ENCODE assay signal across 8 cellular contexts in genomic region chr16:30922960-30923535, GRCh38. TPM values are rescaled to one million over a fixed set of nuclear protein-coding genes. Genes with fewer than 3 reads are reported as not detected.
DNase-seq lines count a peak whose midpoint lies in the region; FAIRE-seq and TF ChIP-seq lines count a peak whose summit lies in the region.

No MANE protein-coding gene starts in this region.

- H3K36me3 ChIP-seq in esophagus squamous epithelium, result peaks cover 0 to 21% (median 0%) of the 10 kb centered on the region in 3 donors
- no peaks in the 10 kb centered on the region for H3K36me3 ChIP-seq in muscle layer of colon (ENCODE audit: insufficient read depth, low read length)

- peak; percentile 87 for FAIRE-seq in RCC 7860 (lab: Jason Lieb, UNC)

- H3K9me3 ChIP-seq in esophagus squamous epithelium, result no peaks in the 10 kb centered on the region
- H3K9me3 ChIP-seq in muscle layer of colon (ENCODE audit: low read length), result no peaks in the 10 kb centered on the region

- H3K9ac ChIP-seq in muscle layer of colon (ENCODE audit: low read length), result peak overlapping the region; percentile 35

- intact Hi-C loops in esophagus squamous epithelium (cut with DNase I), result loop anchor here (5.0 kb wide), 1 partner anchor 81 kb away; no protein-coding TSS in a partner anchor

- H3K4me3 ChIP-seq in esophagus squamous epithelium (peak overlapping the region; percentile 74 to 87 (median 76)), muscle layer of colon (ENCODE audit: low read depth in 1 of 2, low read length in 2 of 2) (peak overlapping the region; percentile 77 to 81)

- 0% methylated on average over 5 of the region's 33 CpGs for WGBS in esophagus squamous epithelium, 2 donors

- TF ChIP-seq POLR2A in esophagus squamous epithelium (IDR thresholded peaks at IDR 0.05), result no peak

- H3K4me1 ChIP-seq in esophagus squamous epithelium (peaks cover 18 to 57% (median 25%) of the 10 kb centered on the region in 3 donors), muscle layer of colon (ENCODE audit: insufficient read depth, low read length) (peaks cover 21% of the 10 kb centered on the region)

- TF ChIP-seq CTCF in esophagus squamous epithelium (IDR thresholded peaks at IDR 0.05), result no peak

- DNase-seq in DMS79 treated with DMSO at 0.1 percent for 48 hours (lab: John Stamatoyannopoulos, UW) (peak; percentile 99), GOT3 (lab: John Stamatoyannopoulos, UW) (peak; percentile 94), Kasumi-1 (lab: John Stamatoyannopoulos, UW) (peak; percentile 86 to 91), RCC 7860 (ENCODE audit: low spot score) (peak; percentile 98), activated T-helper 1 cell treated with Interleukin-2 at 50 U/mL for 16 hours (ENCODE audit: low read depth) (peak; percentile 92), esophagus squamous epithelium (lab: John Stamatoyannopoulos, UW) (peak; percentile 91)
- DNase-seq in stimulated activated CD8-positive, alpha-beta memory T cell treated with anti-CD3 and anti-CD28 coated beads, Interleukin-4, amount 100 ng/mL, for 48 hours, result peak; percentile 97

- peak overlapping the region; percentile 88 to 99 (median 96) for H3K27ac ChIP-seq in esophagus squamous epithelium
- peak overlapping the region; percentile 77 for H3K27ac ChIP-seq in muscle layer of colon (ENCODE audit: low read depth, low read length)

- H3K27me3 ChIP-seq in esophagus squamous epithelium (no peaks in the 10 kb centered on the region), muscle layer of colon (ENCODE audit: control insufficient read depth in 1 of 2, insufficient read depth in 2 of 2, low read length in 2 of 2) (no peaks in the 10 kb centered on the region)

RNA-seq across cellular contexts. Expression of gene FBXL19, which starts 0.3 kb away (rescaled TPM):
- total RNA-seq in esophagus squamous epithelium, result 10 to 100 TPM; 17.0 to 28.7 (median 25.1) TPM

RNA-seq across cellular contexts. Expression of gene ORAI3, which starts 25.8 kb away (rescaled TPM):
- 10 to 100 TPM in 3 of 4 donors, 1 to 10 TPM in 1; 4.0 to 28.6 (median 18.0) TPM for total RNA-seq in esophagus squamous epithelium

RNA-seq across cellular contexts. Expression of gene CTF1, which starts 26.6 kb away (rescaled TPM):
- total RNA-seq in esophagus squamous epithelium, result 1 to 10 TPM in 3 of 4 donors, under 1 TPM in 1; 0.53 to 3.6 (median 1.8) TPM

RNA-seq across cellular contexts. Expression of gene BCL7C, which starts 29.2 kb away (rescaled TPM):
- total RNA-seq in esophagus squamous epithelium, result 10 to 100 TPM; 16.2 to 41.4 (median 25.8) TPM

RNA-seq across cellular contexts. Expression of gene SETD1A, which starts 34.5 kb away (rescaled TPM):
- total RNA-seq in esophagus squamous epithelium, result 1 to 10 TPM; 3.5 to 8.0 (median 5.4) TPM

Comparison
In these comparisons a context has a peak if more than half of its experiments do, and no peak if none do; other contexts are left out.
1. Peak in every context shown above with its lines: DNase-seq, H3K4me3 ChIP-seq and H3K27ac ChIP-seq.